Comparison of ENCODE assay signal across 7 cellular contexts in the genomic region with DNA sequence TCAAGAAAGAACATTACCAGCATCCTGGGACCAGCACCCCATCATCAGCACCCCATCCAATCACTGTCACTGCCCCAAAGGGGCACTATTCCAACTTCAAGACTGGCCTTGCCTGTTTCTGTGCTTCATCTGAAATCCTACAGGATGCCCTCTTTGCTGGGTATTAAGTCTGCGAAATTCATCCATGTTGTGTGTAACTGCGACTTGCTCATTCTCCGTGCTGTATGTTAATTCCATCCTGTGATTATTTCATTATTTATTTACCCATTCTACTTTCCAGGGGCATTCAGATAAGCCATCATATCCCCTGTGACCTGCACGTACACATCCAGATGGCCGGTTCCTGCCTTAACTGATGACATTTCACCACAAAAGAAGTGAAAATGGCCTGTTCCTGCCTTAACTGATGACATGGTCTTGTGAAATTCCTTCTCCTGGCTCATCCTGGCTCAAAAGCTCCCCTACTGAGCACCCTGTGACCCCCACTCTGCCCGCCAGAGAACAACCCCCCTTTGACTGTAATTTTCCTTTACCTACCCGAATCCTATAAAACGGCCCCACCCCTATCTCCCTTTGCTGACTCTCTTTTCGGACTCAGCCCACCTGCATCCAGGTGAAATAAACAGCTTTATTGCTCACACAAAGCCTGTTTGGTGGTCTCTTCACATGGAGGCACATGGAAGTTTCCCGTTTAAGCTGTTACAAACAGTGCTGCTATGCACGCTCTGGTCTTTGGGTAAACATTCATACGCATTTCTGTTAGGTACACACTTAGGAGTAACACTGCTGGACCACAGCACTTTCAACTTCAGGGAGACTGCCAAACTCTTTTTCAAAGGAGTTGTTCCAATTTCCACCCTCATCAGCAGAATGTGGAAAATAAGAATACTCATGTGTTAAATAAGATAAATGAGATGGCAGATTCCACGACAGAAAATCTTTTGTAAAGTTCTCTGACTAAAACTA.
DNase-seq lines count a peak whose midpoint lies in the region; ATAC-seq, FAIRE-seq and TF ChIP-seq lines count a peak whose summit lies in the region.
"Not testable (repeated sequence)": the region's sequence is repeated elsewhere in the genome, so short reads cannot be mapped to it uniquely, and the experiment has no call there.

No MANE protein-coding gene starts in this region.

- H3K27me3 Mint-ChIP-seq in neural crest cell (ENCODE audit: low read depth), result not testable (repeated sequence)

- H3K27me3 ChIP-seq in MG63; gastroesophageal sphincter; spleen (replicated peaks in 1 of 7): not testable (repeated sequence)

- H3K36me3 ChIP-seq in MG63, gastroesophageal sphincter, spleen: not testable (repeated sequence)

- TF ChIP-seq CTCF in choroid plexus epithelial cell (conservative IDR thresholded peaks at IDR 0.05; ENCODE audit: low read depth, low read length); gastroesophageal sphincter (IDR thresholded peaks at IDR 0.05); neural crest cell (conservative IDR thresholded peaks at IDR 0.05); spleen (IDR thresholded peaks at IDR 0.05 in 8 of 11, conservative IDR thresholded peaks at IDR 0.05 in 3 of 11): not testable (repeated sequence)

- not testable (repeated sequence) for TF ChIP-seq EP300 in gastroesophageal sphincter (IDR thresholded peaks at IDR 0.05)

- 66 to 71% methylated on average over 10 to 12 of the region's 13 CpGs for WGBS in gastroesophageal sphincter (ENCODE audit: low coverage in 1 of 2), 2 donors
- WGBS in spleen, 5 donors, result 78 to 89% (median 87%) methylated on average over 13 of the region's 13 CpGs

- not testable (repeated sequence) for H3K4me3 ChIP-seq in MG63; choroid plexus epithelial cell (ENCODE audit: low read depth, low read length); gastroesophageal sphincter; spleen

- H3K9me3 Mint-ChIP-seq in neural crest cell, result not testable (repeated sequence)

- peak overlapping the region; percentile 5 for H3K27ac Mint-ChIP-seq in neural crest cell (ENCODE audit: unreplicated experiment)

- peak; percentile 53 for FAIRE-seq in G401.6 (lab: Jason Lieb, UNC)

- not testable (repeated sequence) for H3K36me3 Mint-ChIP-seq in neural crest cell (ENCODE audit: low read depth)

- ATAC-seq in gastroesophageal sphincter, result peak; percentile 32

- not testable (repeated sequence) for TF ChIP-seq POLR2A in gastroesophageal sphincter (IDR thresholded peaks at IDR 0.05); spleen (IDR thresholded peaks at IDR 0.05)

- H3K9me3 ChIP-seq in MG63, gastroesophageal sphincter, spleen: not testable (repeated sequence)

- not testable (repeated sequence) for H3K4me3 Mint-ChIP-seq in neural crest cell

- peaks cover 8 to 54% (median 10%) of the 10 kb centered on the region in 3 donors for H3K4me1 ChIP-seq in gastroesophageal sphincter
- peaks cover 0 to 57% (median 19%) of the 10 kb centered on the region in 6 donors for H3K4me1 ChIP-seq in spleen

- DNase-seq in MG63, result peak; percentile 38
- DNase-seq in choroid plexus epithelial cell (ENCODE audit: low read depth), result peak; percentile 73
- DNase-seq in neural crest cell (ENCODE audit: low read depth, low spot score); spleen: not testable (repeated sequence)

- H3K27ac ChIP-seq in angular gyrus (ENCODE audit: low read depth, low read length) (peak overlapping the region; percentile 19), gastroesophageal sphincter (peak overlapping the region in 3 of 4 donors; percentile 45 to 68 (median 65)), spleen (peak overlapping the region in 5 of 8 donors; percentile 8 to 41 (median 27))

- peaks cover 47% of the 10 kb centered on the region for H3K4me1 Mint-ChIP-seq in neural crest cell

- intact Hi-C loops in spleen (cut with DNase I; ENCODE audit: low total_unique reads), result not testable (repeated sequence)
